ENCODE assay signal across 9 cellular contexts in the genomic region with DNA sequence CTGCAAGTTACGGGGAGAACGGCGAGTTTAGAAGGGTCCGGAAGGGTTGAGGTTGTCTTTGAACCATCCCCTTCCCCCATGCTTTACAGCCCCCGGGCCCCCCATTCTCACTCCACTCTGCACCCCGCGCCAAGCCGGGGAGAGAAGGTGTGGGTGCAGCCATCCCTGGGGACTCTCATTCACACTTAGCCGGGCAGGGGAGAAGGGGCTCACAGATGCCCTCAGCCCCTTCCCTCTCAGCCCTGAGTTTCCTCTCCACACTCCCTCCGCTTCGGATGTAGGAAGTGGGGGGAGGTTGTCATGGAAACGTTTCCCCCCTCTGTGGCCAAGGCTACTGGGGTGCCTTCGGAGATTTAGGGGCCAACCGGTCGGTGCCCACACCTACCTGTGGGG. TPM values are rescaled to one million over a fixed set of nuclear protein-coding genes. Genes with fewer than 3 reads are reported as not detected.
A peak's percentile ranks its signal among the peaks of the same experiment; 100 is the strongest.
DNase-seq lines count a peak whose midpoint lies in the region; ATAC-seq, FAIRE-seq and TF ChIP-seq lines count a peak whose summit lies in the region.
"Had no signal": no experiment of that assay in that cellular context is flagged by ENCODE, and none has a peak within 500 bp of the region (broad histone marks: within the 10 kb centered on the region; RNA-seq: fewer than 3 reads in every experiment).

No MANE protein-coding gene starts in this region.

- H2AFZ ChIP-seq in SK-N-SH (ENCODE audit: low read depth) = peak overlapping the region; percentile 83

- ATAC-seq in gastroesophageal sphincter (peak; percentile 7), HG02970 (IDR thresholded peaks at IDR 0.05; ENCODE audit: low FRiP score, unreplicated experiment) (no peak), GM21786 (IDR thresholded peaks at IDR 0.05; ENCODE audit: unreplicated experiment) (no peak)

- H3K27me3 ChIP-seq in SK-N-SH (ENCODE audit: insufficient read depth) (peaks cover 12% of the 10 kb centered on the region; the same call in 1 of the 2 replicates), gastroesophageal sphincter (peaks cover 27% of the 10 kb centered on the region), sigmoid colon (peaks cover 0 to 31% (median 0%) of the 10 kb centered on the region in 3 donors)

- DNase-seq in DMS53 (lab: John Stamatoyannopoulos, UW) (peak; percentile 80), DMS53 treated with DMSO at 0.1 percent for 48 hours (lab: John Stamatoyannopoulos, UW; ENCODE audit: unreplicated experiment) (no peak), SK-N-SH (peak; percentile 64), sigmoid colon (no peak), HTR-8/SVneo (ENCODE audit: insufficient read length, low spot score) (no peak)

- H3K9me3 ChIP-seq in SK-N-SH (no peaks in the 10 kb centered on the region), gastroesophageal sphincter (no peaks in the 10 kb centered on the region), sigmoid colon (no peaks in the 10 kb centered on the region)

- H3K36me3 ChIP-seq in SK-N-SH (replicated peaks in 1 of 2; ENCODE audit: control insufficient read depth in 1 of 2, insufficient read depth in 2 of 2, low read length in 1 of 2) = no peaks in the 10 kb centered on the region
- no peaks in the 10 kb centered on the region for H3K36me3 ChIP-seq in gastroesophageal sphincter
- H3K36me3 ChIP-seq in sigmoid colon = no peaks in the 10 kb centered on the region

- H3K9ac ChIP-seq in SK-N-SH = peak overlapping the region; percentile 59

- CTCF ChIA-PET in SK-N-SH (lab: Yijun Ruan, JAX) = interaction anchor here (0.6 to 2.2 kb wide), 17 partner anchors 11 to 1137 kb away, joined by 3 to 10 read pairs (median 3); no protein-coding TSS in a partner anchor

- peaks cover 10% of the 10 kb centered on the region for H3F3A ChIP-seq in SK-N-SH (replicated peaks; ENCODE audit: insufficient read depth)

- H3K27ac ChIP-seq in SK-N-SH (ENCODE audit: low read depth in 2 of 2, low read length in 1 of 2) (peak overlapping the region; percentile 41 to 93; a peak in 3 of 4 replicates), gastroesophageal sphincter (peak overlapping the region; percentile 34 to 94 (median 88)), sigmoid colon (peak overlapping the region; percentile 71 to 88 (median 86))

- H4K20me1 ChIP-seq in SK-N-SH (ENCODE audit: insufficient read depth) = no peaks in the 10 kb centered on the region

- FAIRE-seq in HTR-8/SVneo (lab: Jason Lieb, UNC) = no peak
- FAIRE-seq: A204.1 had no signal

- POLR2A ChIA-PET in SK-N-SH (lab: Yijun Ruan, JAX) = interaction anchor here (0.7 to 1.7 kb wide), 5 partner anchors 78 to 248 kb away, joined by 3 to 10 read pairs (median 4); no protein-coding TSS in a partner anchor

- intact Hi-C loops in sigmoid colon (cut with DNase I) = loop anchor here (1.0 to 10.0 kb wide), 4 partner anchors 99 to 257 kb away; no protein-coding TSS in a partner anchor

- H3K4me1 ChIP-seq in SK-N-SH (ENCODE audit: control insufficient read depth in 1 of 2, insufficient read depth in 2 of 2, low read depth in 1 of 2, low read length in 1 of 2) = peaks cover 3 to 26% of the 10 kb centered on the region in 2 experiments; a peak in 2 of 4 replicates
- H3K4me1 ChIP-seq in gastroesophageal sphincter = peaks cover 0 to 42% (median 5%) of the 10 kb centered on the region in 3 donors
- peaks cover 0 to 32% (median 23%) of the 10 kb centered on the region in 4 donors for H3K4me1 ChIP-seq in sigmoid colon

- TF ChIP-seq CTCF in SK-N-SH (IDR thresholded peaks at IDR 0.05) (no peak), gastroesophageal sphincter (IDR thresholded peaks at IDR 0.05) (no peak), sigmoid colon (IDR thresholded peaks at IDR 0.05) (no peak)

- H3K4me3 ChIP-seq in SK-N-SH (ENCODE audit: low read depth in 2 of 2, low read length in 1 of 2) = peak overlapping the region; percentile 84 to 95
- peak overlapping the region; percentile 58 to 79 for H3K4me3 ChIP-seq in gastroesophageal sphincter
- peak overlapping the region; percentile 55 to 70 (median 66) for H3K4me3 ChIP-seq in sigmoid colon

- TF ChIP-seq EP300 in SK-N-SH (IDR thresholded peaks at IDR 0.05; ENCODE audit: borderline replicate concordance in 1 of 2, low read depth in 1 of 2, low read length in 1 of 2) (no peak), gastroesophageal sphincter (IDR thresholded peaks at IDR 0.05) (no peak), sigmoid colon (IDR thresholded peaks at IDR 0.05) (no peak)

- TF ChIP-seq RAD21 in SK-N-SH (IDR thresholded peaks at IDR 0.05; ENCODE audit: low read length) = no peak

- H3K4me2 ChIP-seq in SK-N-SH = peak overlapping the region; percentile 98

- no peaks in the 10 kb centered on the region for H3K79me2 ChIP-seq in SK-N-SH (ENCODE audit: insufficient read depth)

- 3% methylated on average over 14 of the region's 15 CpGs for WGBS in SK-N-SH (ENCODE audit: low lambda C conversion rate)
- WGBS in gastroesophageal sphincter (ENCODE audit: low coverage in 1 of 2), 2 donors = 0% methylated on average over 3 of the region's 15 CpGs
- WGBS in sigmoid colon, 2 donors = 1 to 3% methylated on average over 15 of the region's 15 CpGs

- no peaks in the 10 kb centered on the region for H3K9me2 ChIP-seq in SK-N-SH

- TF ChIP-seq POLR2A in gastroesophageal sphincter (IDR thresholded peaks at IDR 0.05) (no peak), sigmoid colon (IDR thresholded peaks at IDR 0.05) (no peak)

TF ChIP-seq in SK-N-SH, 30 proteins besides CTCF, POLR2A, EP300 and RAD21:
- TF ChIP-seq POLR2AphosphoS5 (IDR thresholded peaks at IDR 0.05; ENCODE audit: low read depth, low read length) (no peak), GATA2 (CRISPR knock-in tag; IDR thresholded peaks at IDR 0.05) (no peak), FOXJ3 (CRISPR knock-in tag; IDR thresholded peaks at IDR 0.05) (no peak), SIN3A (IDR thresholded peaks at IDR 0.05; ENCODE audit: borderline replicate concordance, low read depth, low read length) (no peak), YY1 (IDR thresholded peaks at IDR 0.05; ENCODE audit: low read depth) (no peak), GABPA (IDR thresholded peaks at IDR 0.05; ENCODE audit: low read depth) (no peak), RXRA (IDR thresholded peaks at IDR 0.05; ENCODE audit: borderline replicate concordance, low read depth) (no peak), EZH2phosphoT487 (IDR thresholded peaks at IDR 0.05; ENCODE audit: borderline replicate concordance, low read depth) (no peak)
- TF ChIP-seq, protein P1, sequence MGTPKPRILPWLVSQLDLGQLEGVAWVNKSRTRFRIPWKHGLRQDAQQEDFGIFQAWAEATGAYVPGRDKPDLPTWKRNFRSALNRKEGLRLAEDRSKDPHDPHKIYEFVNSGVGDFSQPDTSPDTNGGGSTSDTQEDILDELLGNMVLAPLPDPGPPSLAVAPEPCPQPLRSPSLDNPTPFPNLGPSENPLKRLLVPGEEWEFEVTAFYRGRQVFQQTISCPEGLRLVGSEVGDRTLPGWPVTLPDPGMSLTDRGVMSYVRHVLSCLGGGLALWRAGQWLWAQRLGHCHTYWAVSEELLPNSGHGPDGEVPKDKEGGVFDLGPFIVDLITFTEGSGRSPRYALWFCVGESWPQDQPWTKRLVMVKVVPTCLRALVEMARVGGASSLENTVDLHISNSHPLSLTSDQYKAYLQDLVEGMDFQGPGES (IDR thresholded peaks at IDR 0.05; ENCODE audit: low read depth, low read length) = no peak
- TF ChIP-seq, protein P2, sequence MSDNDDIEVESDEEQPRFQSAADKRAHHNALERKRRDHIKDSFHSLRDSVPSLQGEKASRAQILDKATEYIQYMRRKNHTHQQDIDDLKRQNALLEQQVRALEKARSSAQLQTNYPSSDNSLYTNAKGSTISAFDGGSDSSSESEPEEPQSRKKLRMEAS (IDR thresholded peaks at IDR 0.05; ENCODE audit: low read depth) = no peak
TF ChIP-seq in SK-N-SH: peak in this region for 0.

RNA-seq across cellular contexts. Expression of a gene that starts 0.3 kb away (rescaled TPM):
- 7.9 and 11.4 TPM in 2 replicates for polyA plus RNA-seq in SK-N-SH (2012; rRNA removed)
- 9.5 and 13.8 TPM in 2 replicates for polyA plus RNA-seq in SK-N-SH (2012; cell fraction: cytosol; rRNA removed)
- 8.4 and 11.9 TPM in 2 replicates for polyA plus RNA-seq in SK-N-SH (2012; cell fraction: nucleus; rRNA removed)
- 10 to 100 TPM; 10.4 to 23.5 (median 17.1) TPM for total RNA-seq in gastroesophageal sphincter
- total RNA-seq in sigmoid colon = 10 to 100 TPM; 15.6 to 25.2 (median 20.2) TPM
- 1 to 10 TPM in 2 of 3 donors, under 1 TPM in 1; 0.69 to 6.2 (median 1.2) TPM for polyA plus RNA-seq in sigmoid colon

Comparison
In these comparisons a context has a peak if more than half of its experiments do, and no peak if none do; other contexts are left out.
1. DNase-seq: peak in DMS53 (single experiment) and SK-N-SH (single experiment); none in DMS53 treated with DMSO at 0.1 percent for 48 hours (single experiment), sigmoid colon (single experiment) and HTR-8/SVneo (single experiment).
2. Peak in every context shown above with its lines, with median percentiles within 50 percentile points of each other: H3K27ac ChIP-seq and H3K4me3 ChIP-seq.